21 cellular contexts compared by ENCODE assay signal in the genomic region with DNA sequence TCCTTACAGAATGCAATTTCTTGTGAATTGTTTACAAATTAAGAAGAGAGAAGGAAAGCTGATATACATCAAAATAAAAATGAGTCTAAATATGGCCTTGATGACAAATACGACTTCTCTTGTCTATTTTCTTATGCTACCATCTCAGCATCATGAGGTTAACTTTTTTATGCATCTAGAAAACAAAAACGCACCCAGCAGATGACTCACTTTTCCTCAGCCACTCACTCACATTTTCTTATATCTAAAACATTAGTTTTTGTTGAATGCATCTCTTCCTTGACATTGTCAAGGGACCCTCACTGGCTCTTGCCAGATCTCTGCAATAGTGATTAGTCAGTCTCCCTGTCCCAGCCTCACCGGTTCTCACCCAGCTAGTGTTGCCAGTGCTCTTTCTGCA.
"Had no signal": no experiment of that assay in that cellular context is flagged by ENCODE, and none has a peak within 500 bp of the region (broad histone marks: within the 10 kb centered on the region; RNA-seq: fewer than 3 reads in every experiment).

No MANE protein-coding gene starts in this region.

- H3K27ac ChIP-seq: SK-N-MC, WERI-Rb-1 had no signal

- ATAC-seq: activated CD8-positive, alpha-beta T cell treated with anti-CD3 and anti-CD28 coated beads for 36 hours; activated T-cell treated with anti-CD3 and anti-CD28 coated beads, Interleukin-2, amount 50 U/mL, for 72 hours; Panc1; Right ventricle myocardium inferior had no signal

- DNase-seq: activated CD4-positive, alpha-beta T cell treated with anti-CD3 and anti-CD28 coated beads for 4 hours; activated CD8-positive, alpha-beta memory T cell treated with anti-CD3 and anti-CD28 coated beads, Interleukin-2, amount 50 U/mL, for 4 hours; activated CD8-positive, alpha-beta T cell treated with anti-CD3 and anti-CD28 coated beads for 36 hours; activated gamma-delta T cell treated with Interleukin-2 at 50 U/mL for 16 hours; activated naive CD4-positive, alpha-beta T cell treated with anti-CD3 and anti-CD28 coated beads, Interleukin-2, amount 10 ng/mL, durations not matched to agents 7 days and 5 days; activated naive CD8-positive, alpha-beta T cell treated with anti-CD3 and anti-CD28 coated beads for 36 hours; activated T-cell treated with anti-CD3 and anti-CD28 coated beads, Interleukin-2, amount 50 U/mL, for 72 hours; Kasumi-1; KBM-7; NCI-H1092; NCI-H1417; NCI-H2029; NCI-H526 treated with DMSO at 0.1 percent for 48 hours; NK-92 treated with Interleukin-12 subunit alpha and Interleukin-12 subunit beta, amount 100 ng/mL, for 24 hours; OCI-M1; RPMI8226; T-helper 1 cell; WERI-Rb-1 had no signal

- H3K36me3 ChIP-seq: WERI-Rb-1 had no signal

- H3K4me3 ChIP-seq: SK-N-MC had no signal
